9 cellular contexts compared by ENCODE assay signal in the genomic region with DNA sequence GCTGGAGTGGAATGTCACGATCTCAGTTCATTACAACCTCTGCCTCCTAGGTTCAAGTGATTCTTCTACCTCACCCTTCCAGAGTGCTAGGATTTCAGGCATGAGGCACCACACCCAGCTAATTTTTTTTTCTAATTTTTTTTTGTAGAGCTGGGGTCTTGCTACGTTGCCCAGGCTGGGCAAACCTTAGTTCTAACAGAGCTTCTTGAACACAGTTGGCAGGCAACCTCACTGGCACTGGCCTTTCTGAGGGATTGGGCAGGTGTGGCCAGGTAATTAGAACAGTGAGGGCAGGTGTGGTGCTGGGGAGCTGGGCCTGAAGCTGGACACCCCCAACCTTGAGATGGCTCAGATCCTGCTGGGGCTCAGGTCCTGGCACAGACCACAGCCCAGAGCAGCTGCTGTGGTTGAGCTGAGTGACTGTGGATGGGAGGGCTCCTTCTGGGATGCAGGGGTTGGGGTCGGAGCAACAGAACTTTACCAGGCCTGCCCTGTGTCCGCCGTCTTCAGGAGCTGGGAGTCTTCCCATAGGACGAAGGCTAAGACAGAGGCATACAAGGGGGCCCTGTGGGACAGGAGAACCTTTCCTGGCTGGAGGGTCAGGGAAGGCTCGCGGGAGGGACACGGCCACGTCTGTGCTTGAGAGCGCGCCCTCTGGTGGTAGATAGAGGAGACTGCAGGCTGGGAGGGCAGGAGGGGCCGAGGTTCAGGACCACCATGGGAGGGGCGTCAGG. TPM values are rescaled to one million over a fixed set of nuclear protein-coding genes. Genes with fewer than 3 reads are reported as not detected.
A peak's percentile ranks its signal among the peaks of the same experiment; 100 is the strongest.
DNase-seq lines count a peak whose midpoint lies in the region; ATAC-seq and TF ChIP-seq lines count a peak whose summit lies in the region.
"Had no signal": no experiment of that assay in that cellular context is flagged by ENCODE, and none has a peak within 500 bp of the region (broad histone marks: within the 10 kb centered on the region; RNA-seq: fewer than 3 reads in every experiment).

No MANE protein-coding gene starts in this region.

- intact Hi-C loops in PC-9 (cut with micrococcal nuclease; ENCODE audit: unreplicated experiment), result loop anchor here (5.0 kb wide), 1 partner anchor 49 kb away; the partner anchor contains the start of gene COL26A1

- CTCF ChIA-PET in PC-9 (lab: Charles Lee), result interaction anchor here (0.7 to 0.8 kb wide), 2 partner anchors 12 to 419 kb away, joined by 3 read pairs; no protein-coding TSS in a partner anchor

- BruUV-seq in PC-9 (replicated peaks; lab: Mats Ljungman, UMichigan), result no TSS peak

- no peaks in the 10 kb centered on the region for H3K4me1 ChIP-seq in PC-9 (replicated peaks; ENCODE audit: insufficient read depth)

- DNase-seq in GM12865 (ENCODE audit: low read depth), result peak; percentile 35
- DNase-seq in PC-9, result peak in 1 of 2 experiments; percentile 31
- peak in 1 of 2 donors; percentile 56 for DNase-seq in activated naive CD4-positive, alpha-beta T cell treated with anti-CD3 and anti-CD28 coated beads, Interleukin-2, amount 50 U/mL, for 72 hours (ENCODE audit: low spot score in 2 of 2)
- DNase-seq in iPS DF 19.7 (ENCODE audit: low read depth, low spot score), result peak; percentile 79
- peak in 2 of 3 donors; percentile 10 to 12 for DNase-seq in stimulated activated CD4-positive, alpha-beta T cell treated with anti-CD3 and anti-CD28 coated beads, TNF-alpha, amount 100 ng/mL, for 1 hour (ENCODE audit: low read depth in 3 of 3, low spot score in 1 of 3)
- no peak for DNase-seq in NCI-H226

- H3K4me2 ChIP-seq in PC-9, result no peak overlapping the region

- H3K9me3 Mint-ChIP-seq in activated naive CD4-positive, alpha-beta T cell treated with anti-CD3 and anti-CD28 coated beads, Interleukin-2, amount 50 U/mL, for 72 hours, result peaks cover 3 to 10% of the 10 kb centered on the region in 2 donors

- H3K27ac ChIP-seq in PC-9, result no peak overlapping the region

- H2AFZ ChIP-seq in PC-9, result no peak overlapping the region

- peaks cover 31% of the 10 kb centered on the region for H3K27me3 ChIP-seq in PC-9 (ENCODE audit: insufficient read depth, low read depth)

- H4K20me1 ChIP-seq in PC-9 (ENCODE audit: insufficient read depth), result no peaks in the 10 kb centered on the region

- peak; percentile 61 to 67 for ATAC-seq in activated naive CD4-positive, alpha-beta T cell treated with anti-CD3 and anti-CD28 coated beads, Interleukin-2, amount 50 U/mL, for 72 hours
- ATAC-seq in HG03565 (IDR thresholded peaks at IDR 0.05; ENCODE audit: unreplicated experiment), result no peak
- ATAC-seq in GM21576 (IDR thresholded peaks at IDR 0.05; ENCODE audit: unreplicated experiment), result no peak

- no peaks in the 10 kb centered on the region for H3F3A ChIP-seq in PC-9 (ENCODE audit: insufficient read depth, low read depth)

- POLR2A ChIA-PET in PC-9 (lab: Charles Lee; ENCODE audit: unreplicated experiment), result no interaction called here

- H3K36me3 Mint-ChIP-seq in activated naive CD4-positive, alpha-beta T cell treated with anti-CD3 and anti-CD28 coated beads, Interleukin-2, amount 50 U/mL, for 72 hours, result peaks cover 6 to 8% of the 10 kb centered on the region in 2 donors

- no peak overlapping the region for H3K27ac Mint-ChIP-seq in activated naive CD4-positive, alpha-beta T cell treated with anti-CD3 and anti-CD28 coated beads, Interleukin-2, amount 50 U/mL, for 72 hours

- no peaks in the 10 kb centered on the region for H3K36me3 ChIP-seq in PC-9 (ENCODE audit: low read depth)

- H3K9me3 ChIP-seq in PC-9 (ENCODE audit: insufficient read depth, low read depth), result no peaks in the 10 kb centered on the region

- H3K9me2 ChIP-seq in PC-9 (ENCODE audit: insufficient read depth), result no peaks in the 10 kb centered on the region

- no peaks in the 10 kb centered on the region for H3K79me2 ChIP-seq in PC-9 (ENCODE audit: low read depth)

- no peak overlapping the region for H3K4me3 ChIP-seq in GM12865 (ENCODE audit: low read depth, low read length)
- no peak overlapping the region for H3K4me3 ChIP-seq in PC-9

- TF ChIP-seq CTCF in GM12865 (IDR thresholded peaks at IDR 0.05; ENCODE audit: insufficient read depth, low read depth, low read length, missing control alignments) (peak; percentile 88), PC-9 (conservative IDR thresholded peaks at IDR 0.05) (peak; percentile 86)

RNA-seq across cellular contexts. Expression of gene COL26A1, which starts 48.2 kb away (rescaled TPM):
- 0.20 and 0.38 TPM in 2 replicates for total RNA-seq in PC-9 (2021)
- total RNA-seq in activated naive CD4-positive, alpha-beta T cell treated with anti-CD3 and anti-CD28 coated beads, Interleukin-2, amount 50 U/mL, for 72 hours, result not detected
- total RNA-seq: T-helper 2 cell treated with Interferon-gamma antibody and Interleukin-4, amounts not matched to agents 100 ng/mL and 5 ng/mL, for 36 hours had no signal

Comparison
In these comparisons a context has a peak if more than half of its experiments do, and no peak if none do; other contexts are left out.
1. ATAC-seq: peak in activated naive CD4-positive, alpha-beta T cell treated with anti-CD3 and anti-CD28 coated beads, Interleukin-2, amount 50 U/mL, for 72 hours (2 of 2); none in HG03565 (single experiment) and GM21576 (single experiment).